16 cellular contexts compared by ENCODE assay signal in the genomic region with DNA sequence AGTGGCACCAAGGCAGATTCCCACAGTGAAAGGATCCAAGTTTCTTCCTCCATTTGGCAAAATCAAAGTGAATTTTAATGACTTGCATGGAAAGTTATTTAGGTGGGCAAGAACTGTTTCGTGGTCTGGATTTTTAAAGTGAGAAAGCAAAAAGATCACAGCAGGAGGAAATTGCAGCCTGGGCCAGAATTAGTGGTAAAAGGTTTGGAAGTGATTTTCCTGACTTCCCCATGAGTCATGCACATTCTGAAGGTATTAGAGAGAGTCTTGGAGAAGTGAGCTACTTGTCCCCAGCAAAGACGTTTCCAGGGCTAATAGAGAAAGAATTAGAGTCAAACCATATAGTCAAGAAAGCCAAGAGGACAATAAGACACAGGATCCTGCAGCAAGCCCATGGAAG.
DNase-seq lines count a peak whose midpoint lies in the region; FAIRE-seq and TF ChIP-seq lines count a peak whose summit lies in the region.
"Had no signal": no experiment of that assay in that cellular context is flagged by ENCODE, and none has a peak within 500 bp of the region (broad histone marks: within the 10 kb centered on the region; RNA-seq: fewer than 3 reads in every experiment).

No MANE protein-coding gene starts in this region.

- no peak overlapping the region for H2AFZ ChIP-seq in mammary epithelial cell (ENCODE audit: low read depth, low read length)
- H2AFZ ChIP-seq: PC-9 had no signal

- H3K4me1 Mint-ChIP-seq in activated CD4-positive, alpha-beta memory T cell treated with anti-CD3 and anti-CD28 coated beads for 36 hours (ENCODE audit: low read depth): no peaks in the 10 kb centered on the region
- H3K4me1 Mint-ChIP-seq: activated naive CD8-positive, alpha-beta T cell treated with anti-CD3 and anti-CD28 coated beads for 36 hours; immature natural killer cell had no signal

- H3K9me3 ChIP-seq in mammary epithelial cell (replicated peaks; ENCODE audit: insufficient read depth, low read length): no peaks in the 10 kb centered on the region
- H3K9me3 ChIP-seq: pancreas had no signal

- dilution Hi-C loops in mammary epithelial cell (cut with HindIII; ENCODE audit: low sequenced_read_pairs): no loop called here

- WGBS in mammary epithelial cell (ENCODE audit: low coverage, missing lambda C conversion rate): 0% methylated on average over 2 of the region's 2 CpGs

- no peaks in the 10 kb centered on the region for H3K79me2 ChIP-seq in mammary epithelial cell (ENCODE audit: insufficient read depth, low read length)

- peak; percentile 22 for DNase-seq in AG08396 (ENCODE audit: low spot score)
- DNase-seq in HT1080 (ENCODE audit: low read depth): peak; percentile 80
- DNase-seq in mammary epithelial cell: peak; percentile 21
- DNase-seq in kidney glomerular epithelial cell (lab: John Stamatoyannopoulos, UW): peak; percentile 31
- DNase-seq in activated CD4-positive, alpha-beta memory T cell treated with anti-CD3 and anti-CD28 coated beads for 36 hours: no peak
- no peak for DNase-seq in effector CD8-positive, alpha-beta T cell (lab: John Stamatoyannopoulos, UW)
- no peak for DNase-seq in cardiac septum (ENCODE audit: low spot score)
- DNase-seq in D721Med (ENCODE audit: insufficient read length, low spot score): no peak
- DNase-seq: activated CD4-positive, alpha-beta T cell treated with anti-CD3 and anti-CD28 coated beads for 1 hour; activated naive CD8-positive, alpha-beta T cell treated with anti-CD3 and anti-CD28 coated beads for 36 hours; AML-193; immature natural killer cell; pancreas; PC-9 had no signal

- H3K4me1 ChIP-seq in mammary epithelial cell (ENCODE audit: insufficient read depth, low read length): no peaks in the 10 kb centered on the region
- H3K4me1 ChIP-seq: pancreas had no signal

- in situ Hi-C loops in mammary epithelial cell (cut with MboI; ENCODE audit: low sequenced_read_pairs in 2 of 2): no loop called here

- no peak overlapping the region for H3K4me2 ChIP-seq in mammary epithelial cell (ENCODE audit: insufficient read depth, low read depth, low read length)
- H3K4me2 ChIP-seq: PC-9 had no signal

- H3K4me3 ChIP-seq in mammary epithelial cell (replicated peaks in 1 of 3; ENCODE audit: insufficient read depth in 1 of 3, low read depth in 2 of 3, low read length in 3 of 3): no peak overlapping the region
- H3K4me3 ChIP-seq: coronary artery, pancreas, PC-9 had no signal

- H4K20me1 ChIP-seq in mammary epithelial cell (ENCODE audit: insufficient read depth, low read length): no peaks in the 10 kb centered on the region

- POLR2A ChIA-PET in activated CD4-positive, alpha-beta memory T cell treated with anti-CD3 and anti-CD28 coated beads for 36 hours (lab: Charles Lee): no interaction called here

- no peak overlapping the region for H3K9ac ChIP-seq in mammary epithelial cell (ENCODE audit: insufficient read depth, low read length)

- H3K9me3 Mint-ChIP-seq in activated CD4-positive, alpha-beta memory T cell treated with anti-CD3 and anti-CD28 coated beads for 36 hours: no peaks in the 10 kb centered on the region
- H3K9me3 Mint-ChIP-seq: activated naive CD8-positive, alpha-beta T cell treated with anti-CD3 and anti-CD28 coated beads for 36 hours; T-helper 1 cell treated with Interleukin-12 subunit alpha and Interleukin-12 subunit beta and Interleukin-4 antibody, amounts not matched to agents 30 μg/mL and 1 μg/mL, for 36 hours had no signal

- no peak overlapping the region for H3K4me3 Mint-ChIP-seq in activated CD4-positive, alpha-beta memory T cell treated with anti-CD3 and anti-CD28 coated beads for 36 hours
- H3K4me3 Mint-ChIP-seq: activated naive CD8-positive, alpha-beta T cell treated with anti-CD3 and anti-CD28 coated beads for 36 hours; immature natural killer cell; T-helper 1 cell treated with Interleukin-12 subunit alpha and Interleukin-12 subunit beta and Interleukin-4 antibody, amounts not matched to agents 30 μg/mL and 1 μg/mL, for 36 hours had no signal

- H3K36me3 Mint-ChIP-seq in activated CD4-positive, alpha-beta memory T cell treated with anti-CD3 and anti-CD28 coated beads for 36 hours: no peaks in the 10 kb centered on the region
- H3K36me3 Mint-ChIP-seq: activated naive CD8-positive, alpha-beta T cell treated with anti-CD3 and anti-CD28 coated beads for 36 hours; immature natural killer cell had no signal

- H3K27ac ChIP-seq in mammary epithelial cell (ENCODE audit: insufficient read depth, low read depth, low read length): no peak overlapping the region
- H3K27ac ChIP-seq: coronary artery, pancreas, PC-9 had no signal

- no peak for FAIRE-seq in D721Med (lab: Jason Lieb, UNC)
- FAIRE-seq: pancreas had no signal

- no peak overlapping the region for H3K27ac Mint-ChIP-seq in activated CD4-positive, alpha-beta memory T cell treated with anti-CD3 and anti-CD28 coated beads for 36 hours
- H3K27ac Mint-ChIP-seq: activated naive CD8-positive, alpha-beta T cell treated with anti-CD3 and anti-CD28 coated beads for 36 hours; immature natural killer cell; T-helper 1 cell treated with Interleukin-12 subunit alpha and Interleukin-12 subunit beta and Interleukin-4 antibody, amounts not matched to agents 30 μg/mL and 1 μg/mL, for 36 hours had no signal

- H3K27me3 Mint-ChIP-seq in activated CD4-positive, alpha-beta memory T cell treated with anti-CD3 and anti-CD28 coated beads for 36 hours: peaks cover 2% of the 10 kb centered on the region
- H3K27me3 Mint-ChIP-seq: activated naive CD8-positive, alpha-beta T cell treated with anti-CD3 and anti-CD28 coated beads for 36 hours had no signal

- intact Hi-C loops in mammary epithelial cell (cut with micrococcal nuclease): no loop called here
- intact Hi-C loops in activated CD4-positive, alpha-beta memory T cell treated with anti-CD3 and anti-CD28 coated beads for 36 hours (cut with micrococcal nuclease): no loop called here
- intact Hi-C loops in cardiac septum (cut with DNase I): no loop called here

- TF ChIP-seq CTCF in mammary epithelial cell (conservative IDR thresholded peaks at IDR 0.05 in 1 of 2, IDR thresholded peaks at IDR 0.05 in 1 of 2; ENCODE audit: extremely low read depth in 1 of 2, insufficient read depth in 1 of 2, low read depth in 1 of 2, low read length in 2 of 2) (no peak), D721Med (IDR thresholded peaks at IDR 0.05; ENCODE audit: insufficient read depth, missing control alignments) (no peak)

- CTCF ChIA-PET in mammary epithelial cell (lab: Charles Lee; ENCODE audit: low non-redundant PET): no interaction called here
- CTCF ChIA-PET in activated CD4-positive, alpha-beta memory T cell treated with anti-CD3 and anti-CD28 coated beads for 36 hours (lab: Charles Lee): no interaction called here

- BruUV-seq in mammary epithelial cell (replicated peaks; lab: Mats Ljungman, UMichigan): no TSS peak

- no peaks in the 10 kb centered on the region for H3K27me3 ChIP-seq in mammary epithelial cell (ENCODE audit: insufficient read depth, low read length)
- H3K27me3 ChIP-seq: pancreas had no signal

- H3K36me3 ChIP-seq in mammary epithelial cell (ENCODE audit: insufficient read depth, low read length): no peaks in the 10 kb centered on the region
- H3K36me3 ChIP-seq: pancreas had no signal

Comparison
In these comparisons a context has a peak if more than half of its experiments do, and no peak if none do; other contexts are left out.
1. DNase-seq: peak in AG08396 (single experiment), HT1080 (single experiment), mammary epithelial cell (single experiment) and kidney glomerular epithelial cell (single experiment); none in activated CD4-positive, alpha-beta memory T cell treated with anti-CD3 and anti-CD28 coated beads for 36 hours (single experiment), effector CD8-positive, alpha-beta T cell (single experiment), cardiac septum (single experiment) and D721Med (single experiment).